In the genomic region with DNA sequence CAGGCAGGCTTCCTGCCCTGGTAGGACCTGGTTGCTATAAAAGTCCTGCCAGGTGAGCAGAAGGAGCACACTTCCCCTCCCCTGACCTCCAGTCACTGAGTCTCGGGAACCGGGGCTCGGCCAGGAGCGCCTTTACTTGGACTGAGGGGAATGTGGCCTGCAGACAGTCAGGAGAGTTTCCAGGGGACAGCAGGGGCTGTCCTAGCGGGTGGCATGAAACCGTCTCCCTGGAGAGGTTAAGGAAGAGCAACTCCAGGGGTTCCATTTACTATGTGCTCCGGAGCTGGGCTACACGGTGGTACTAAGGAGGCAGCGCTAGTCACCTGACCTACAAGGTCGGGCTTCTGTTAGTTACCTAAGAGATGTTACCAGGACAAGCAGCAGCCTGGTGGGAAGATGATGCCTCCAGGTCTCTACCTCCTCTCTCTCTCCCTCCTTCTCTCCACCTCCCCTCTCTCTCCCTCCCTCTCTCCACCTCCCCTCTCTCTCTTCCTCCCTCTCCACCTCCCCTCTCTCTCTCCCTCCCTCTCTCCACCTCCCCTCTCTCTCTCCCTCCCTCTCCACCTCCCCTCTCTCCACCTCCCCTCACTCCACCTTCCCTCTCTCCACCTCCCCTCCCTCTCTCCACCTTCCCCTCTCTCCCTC, we compare ENCODE assay signal across 10 cellular contexts. TPM values are rescaled to one million over a fixed set of nuclear protein-coding genes. Genes with fewer than 3 reads are reported as not detected.
DNase-seq lines count a peak whose midpoint lies in the region; ATAC-seq, FAIRE-seq and TF ChIP-seq lines count a peak whose summit lies in the region.
"Had no signal": no experiment of that assay in that cellular context is flagged by ENCODE, and none has a peak within 500 bp of the region (broad histone marks: within the 10 kb centered on the region; RNA-seq: fewer than 3 reads in every experiment).

No MANE protein-coding gene starts in this region.

- no peak overlapping the region for H3K4ac ChIP-seq in mesenchymal stem cell (ENCODE audit: low read depth in 1 of 2, low read length in 2 of 2)

- H3K27ac ChIP-seq in VCaP (0 out of 2 replicates have a peak overlapping the region, but pooled peaks have one; percentile 28), mesenchymal stem cell (ENCODE audit: low read length, poor library complexity, severe bottlenecking) (no peak overlapping the region)

- H2BK15ac ChIP-seq in mesenchymal stem cell (ENCODE audit: low read depth, poor library complexity, severe bottlenecking): no peak overlapping the region

- H3K18ac ChIP-seq in mesenchymal stem cell (ENCODE audit: low read depth in 1 of 2, low read length in 2 of 2): no peak overlapping the region

- H3K9me3 ChIP-seq in mesenchymal stem cell (ENCODE audit: control insufficient read depth, low read length): no peaks in the 10 kb centered on the region

- no peak overlapping the region for H4K91ac ChIP-seq in mesenchymal stem cell (ENCODE audit: low read length)

- no peaks in the 10 kb centered on the region for H3K27me3 ChIP-seq in mesenchymal stem cell (ENCODE audit: control insufficient read depth in 1 of 2, insufficient read depth in 1 of 2, low read length in 2 of 2)

- no peak overlapping the region for H4K8ac ChIP-seq in mesenchymal stem cell (ENCODE audit: low read length)

- peaks cover 4% of the 10 kb centered on the region for H3K4me1 ChIP-seq in mesenchymal stem cell (ENCODE audit: control insufficient read depth, insufficient read depth, low read depth, low read length)

- H3K9ac ChIP-seq in mesenchymal stem cell (ENCODE audit: low read length): no peak overlapping the region

- no peak overlapping the region for H3K4me3 ChIP-seq in mesenchymal stem cell (ENCODE audit: insufficient read depth in 1 of 2, low read depth in 1 of 2, low read length in 2 of 2)

- H3K14ac ChIP-seq in mesenchymal stem cell (ENCODE audit: low read length in 2 of 2): no peak overlapping the region

- no peak overlapping the region for H3K4me2 ChIP-seq in mesenchymal stem cell (ENCODE audit: low read length, poor library complexity, severe bottlenecking)

- no peaks in the 10 kb centered on the region for H3K79me1 ChIP-seq in mesenchymal stem cell (replicated peaks; ENCODE audit: low read length, poor library complexity, severe bottlenecking)

- H2BK120ac ChIP-seq in mesenchymal stem cell (ENCODE audit: low read depth, low read length): no peak overlapping the region

- no peak overlapping the region for H2AK5ac ChIP-seq in mesenchymal stem cell (ENCODE audit: low read length, severe bottlenecking)

- no peak overlapping the region for H2BK5ac ChIP-seq in mesenchymal stem cell (ENCODE audit: low read depth, low read length, poor library complexity, severe bottlenecking)

- no peak for FAIRE-seq in GM12891 (lab: Jason Lieb, UNC)

- DNase-seq in GM12891 (ENCODE audit: insufficient read length, low spot score) (no peak), NCI-H2029 (lab: John Stamatoyannopoulos, UW) (peak; percentile 30), mesenchymal stem cell (peak; percentile 67), T-helper 9 cell (no peak)
- DNase-seq: activated naive CD8-positive, alpha-beta T cell treated with anti-CD3 and anti-CD28 coated beads, Interleukin-2, amount 50 U/mL, for 24 hours; stimulated activated CD4-positive, alpha-beta T cell treated with anti-CD3 and anti-CD28 coated beads, Interleukin-15, amount 100 ng/mL, for 24 hours had no signal

- TF ChIP-seq POLR2A in GM12891 (IDR thresholded peaks at IDR 0.05; ENCODE audit: low read depth, low read length): peak; percentile 66

- 93% methylated on average over 10 of the region's 10 CpGs for WGBS in mesenchymal stem cell

- H3K36me3 ChIP-seq in mesenchymal stem cell (ENCODE audit: control insufficient read depth in 1 of 2, insufficient read depth in 2 of 2, low read depth in 1 of 2, low read length in 2 of 2): peaks cover 27 to 34% of the 10 kb centered on the region in 2 experiments

- no peak overlapping the region for H2BK12ac ChIP-seq in mesenchymal stem cell (ENCODE audit: low read length in 2 of 2)

- no peak for ATAC-seq in GM18498 (IDR thresholded peaks at IDR 0.05; ENCODE audit: unreplicated experiment)
- no peak for ATAC-seq in GM21529 (IDR thresholded peaks at IDR 0.05; ENCODE audit: unreplicated experiment)
- ATAC-seq in HG03139 (IDR thresholded peaks at IDR 0.05; ENCODE audit: unreplicated experiment): no peak
- ATAC-seq: activated naive CD8-positive, alpha-beta T cell treated with anti-CD3 and anti-CD28 coated beads, Interleukin-2, amount 50 U/mL, for 24 hours had no signal

- TF ChIP-seq CTCF in VCaP (conservative IDR thresholded peaks at IDR 0.05): no peak

- no peak overlapping the region for H2AFZ ChIP-seq in mesenchymal stem cell (ENCODE audit: low read depth, low read length)

- H3K23ac ChIP-seq in mesenchymal stem cell (ENCODE audit: low read length in 2 of 2): no peak overlapping the region

TF ChIP-seq in GM12891, 5 proteins besides CTCF, POLR2A, EP300 and RAD21:
- no peak for TF ChIP-seq TAF1 (IDR thresholded peaks at IDR 0.05; ENCODE audit: low read depth, low read length)
- TF ChIP-seq POLR2AphosphoS5 (IDR thresholded peaks at IDR 0.05; ENCODE audit: low read depth, low read length): peak; percentile 80

RNA-seq across cellular contexts. Expression of gene CNOT3, which starts 4.1 kb away (rescaled TPM):
- 24.1 TPM for polyA plus RNA-seq in GM12891 (2012; ENCODE audit: low read depth, missing spikeins)
- 34.1 TPM for polyA plus RNA-seq in mesenchymal stem cell (2013, experiment 1 of 2)
- polyA plus RNA-seq in mesenchymal stem cell (2013, experiment 2 of 2): 31.7 TPM

RNA-seq across cellular contexts. Expression of gene PRPF31, which starts 17.9 kb away (rescaled TPM):
- polyA plus RNA-seq in GM12891 (2012; ENCODE audit: low read depth, missing spikeins): 68.6 TPM
- 50.1 TPM for polyA plus RNA-seq in mesenchymal stem cell (2013, experiment 1 of 2)
- 49.7 TPM for polyA plus RNA-seq in mesenchymal stem cell (2013, experiment 2 of 2)

RNA-seq across cellular contexts. Expression of gene TFPT, which starts 18.0 kb away (rescaled TPM):
- polyA plus RNA-seq in GM12891 (2012; ENCODE audit: low read depth, missing spikeins): 38.2 TPM
- 11.8 TPM for polyA plus RNA-seq in mesenchymal stem cell (2013, experiment 1 of 2)
- polyA plus RNA-seq in mesenchymal stem cell (2013, experiment 2 of 2): 11.8 TPM

RNA-seq across cellular contexts. Expression of gene LENG1, which starts 26.1 kb away (rescaled TPM):
- polyA plus RNA-seq in GM12891 (2012; ENCODE audit: low read depth, missing spikeins): 5.9 TPM
- polyA plus RNA-seq in mesenchymal stem cell (2013, experiment 1 of 2): 7.5 TPM
- 7.2 TPM for polyA plus RNA-seq in mesenchymal stem cell (2013, experiment 2 of 2)

RNA-seq across cellular contexts. Expression of gene NDUFA3, which starts 30.8 kb away (rescaled TPM):
- 275 TPM for polyA plus RNA-seq in GM12891 (2012; ENCODE audit: low read depth, missing spikeins)
- 585 TPM for polyA plus RNA-seq in mesenchymal stem cell (2013, experiment 1 of 2)
- 591 TPM for polyA plus RNA-seq in mesenchymal stem cell (2013, experiment 2 of 2)

Comparison
In these comparisons a context has a peak if more than half of its experiments do, and no peak if none do; other contexts are left out.
1. DNase-seq: peak in NCI-H2029 (single experiment) and mesenchymal stem cell (single experiment); none in GM12891 (single experiment) and T-helper 9 cell (single experiment).